In genomic region chr17:64500487-64500859, GRCh38 we compare ENCODE assay signal across 15 cellular contexts. TPM values are rescaled to one million over a fixed set of nuclear protein-coding genes. Genes with fewer than 3 reads are reported as not detected.
DNase-seq lines count a peak whose midpoint lies in the region; ATAC-seq, FAIRE-seq and TF ChIP-seq lines count a peak whose summit lies in the region.
"Had no signal": no experiment of that assay in that cellular context is flagged by ENCODE, and none has a peak within 500 bp of the region (broad histone marks: within the 10 kb centered on the region; RNA-seq: fewer than 3 reads in every experiment).

No MANE protein-coding gene starts in this region.

- in situ Hi-C loops in K562 (cut with MboI): no loop called here
- in situ Hi-C loops in GM13976 (cut with MboI; ENCODE audit: low sequenced_read_pairs, unreplicated experiment): no loop called here

- H3K9me3 Mint-ChIP-seq in HFFc6 (peaks cover 16% of the 10 kb centered on the region), neural crest cell (no peaks in the 10 kb centered on the region)

- H3K9me2 ChIP-seq in SK-N-SH: no peaks in the 10 kb centered on the region

- H3K27ac Mint-ChIP-seq in HFFc6 (peak overlapping the region; percentile 100), neural crest cell (ENCODE audit: unreplicated experiment) (no peak overlapping the region)

- H3K36me3 ChIP-seq in SK-N-SH (replicated peaks in 1 of 2; ENCODE audit: control insufficient read depth in 1 of 2, insufficient read depth in 2 of 2, low read length in 1 of 2): peaks cover 75 to 78% of the 10 kb centered on the region in 2 experiments
- H3K36me3 ChIP-seq in K562 (ENCODE audit: control insufficient read depth, insufficient read depth, low read length): peaks cover 79% of the 10 kb centered on the region
- H3K36me3 ChIP-seq in adrenal gland (replicated peaks in 1 of 2): peaks cover 0 to 72% of the 10 kb centered on the region in 2 donors

- BruUV-seq in K562 (replicated peaks; lab: Mats Ljungman, UMichigan): no TSS peak

- TF ChIP-seq POLR2A in K562 (conservative IDR thresholded peaks at IDR 0.05): peak; percentile 23; the same call in 1 of the 2 replicates
- no peak for TF ChIP-seq POLR2A in adrenal gland (IDR thresholded peaks at IDR 0.05)

- H3K4me1 ChIP-seq in SK-N-SH (ENCODE audit: control insufficient read depth in 1 of 2, insufficient read depth in 2 of 2, low read depth in 1 of 2, low read length in 1 of 2) (peaks cover 36 to 48% of the 10 kb centered on the region in 2 experiments), K562 (replicated peaks in 1 of 2; ENCODE audit: control insufficient read depth in 2 of 2, insufficient read depth in 2 of 2, low read length in 2 of 2) (peaks cover 9 to 12% of the 10 kb centered on the region in 2 experiments; a peak in 3 of 5 replicates), adrenal gland (replicated peaks in 1 of 2) (peaks cover 45 to 83% of the 10 kb centered on the region in 2 donors)

- no peak overlapping the region for H2AFZ ChIP-seq in SK-N-SH (ENCODE audit: low read depth)
- H2AFZ ChIP-seq in K562 (ENCODE audit: low read depth, low read length): no peak overlapping the region

- CTCF ChIA-PET in SK-N-SH (lab: Yijun Ruan, JAX) (interaction anchor here (0.9 to 13.6 kb wide), 3 partner anchors 9 to 80 kb away, joined by 3 to 122 read pairs (median 60); no protein-coding TSS in a partner anchor), K562 (lab: Yijun Ruan, JAX; ENCODE audit: low intra/inter-chr PET ratio) (no interaction called here)

- TF ChIP-seq RAD21 in SK-N-SH (IDR thresholded peaks at IDR 0.05; ENCODE audit: low read length) (no peak), K562 (CRISPR knock-in tag; conservative IDR thresholded peaks at IDR 0.05 in 1 of 2, IDR thresholded peaks at IDR 0.05 in 1 of 2) (no peak)

- H3K4me2 ChIP-seq in SK-N-SH (peak overlapping the region; percentile 14; the same call in 1 of the 2 replicates), K562 (ENCODE audit: insufficient read depth, low read length) (no peak overlapping the region)

- FAIRE-seq in K562 (lab: Jason Lieb, UNC): no peak
- FAIRE-seq: A204.1, endothelial cell of umbilical vein had no signal

- H3K27me3 ChIP-seq in SK-N-SH (ENCODE audit: insufficient read depth) (no peaks in the 10 kb centered on the region), K562 (ENCODE audit: control insufficient read depth in 2 of 2, insufficient read depth in 2 of 2, low read length in 2 of 2) (no peaks in the 10 kb centered on the region), dorsolateral prefrontal cortex (no peaks in the 10 kb centered on the region), adrenal gland (no peaks in the 10 kb centered on the region)

- H3K9ac ChIP-seq in SK-N-SH: no peak overlapping the region
- H3K9ac ChIP-seq in K562 (ENCODE audit: insufficient read depth in 1 of 2, low read depth in 2 of 2, low read length in 2 of 2): no peak overlapping the region

- ATAC-seq in SK-N-SH treated with all-trans-retinoic acid at 6 μM for 48 hours (no peak), K562 (no peak)
- ATAC-seq: left cardiac atrium had no signal

- no peak for DNase-seq in SK-N-SH
- DNase-seq in HFFc6: no peak
- no peak for DNase-seq in K562 (ENCODE audit: extremely low read depth in 1 of 4, low spot score in 3 of 4)
- DNase-seq in neural crest cell (ENCODE audit: low read depth, low spot score): no peak
- DNase-seq in GM13976 (ENCODE audit: low spot score): no peak
- no peak for DNase-seq in dorsolateral prefrontal cortex
- no peak for DNase-seq in adrenal gland
- DNase-seq: head of caudate nucleus, left cardiac atrium, NCI-H2029 treated with DMSO at 0.1 percent for 48 hours, SHP77 had no signal

- no peak for TF ChIP-seq EP300 in SK-N-SH (IDR thresholded peaks at IDR 0.05; ENCODE audit: borderline replicate concordance in 1 of 2, low read depth in 1 of 2, low read length in 1 of 2)
- no peak for TF ChIP-seq EP300 in K562 (IDR thresholded peaks at IDR 0.05; ENCODE audit: low read length)

- 91% methylated on average over 8 of the region's 8 CpGs for WGBS in SK-N-SH (ENCODE audit: low lambda C conversion rate)
- WGBS in K562 (ENCODE audit: insufficient coverage, low coverage, missing lambda C conversion rate): 89% methylated on average over 8 of the region's 8 CpGs
- 75 to 79% (median 77%) methylated on average over 8 of the region's 8 CpGs for WGBS in adrenal gland, 4 donors

- H3K27me3 Mint-ChIP-seq in HFFc6 (ENCODE audit: insufficient read depth) (peaks cover 46% of the 10 kb centered on the region), neural crest cell (ENCODE audit: low read depth) (peaks cover 34% of the 10 kb centered on the region)

- H3K4me1 Mint-ChIP-seq in HFFc6 (ENCODE audit: low read depth): peaks cover 93% of the 10 kb centered on the region
- peaks cover 76% of the 10 kb centered on the region for H3K4me1 Mint-ChIP-seq in neural crest cell

- intact Hi-C loops in K562 (cut with micrococcal nuclease) (loop anchor here (10.0 kb wide), 1 partner anchor 234 kb away; no protein-coding TSS in a partner anchor), dorsolateral prefrontal cortex (cut with DNase I) (loop anchor here (10.0 kb wide), 2 partner anchors 666 to 676 kb away; partner anchors contain the start of genes FTSJ3 (in 1 of the 2) and PSMC5 (in 1 of the 2)), adrenal gland (cut with DNase I) (no loop called here)

- no peaks in the 10 kb centered on the region for H3K9me1 ChIP-seq in K562 (ENCODE audit: control insufficient read depth, insufficient read depth, low read length)

- H3K27ac ChIP-seq in SK-N-SH (ENCODE audit: low read depth in 2 of 2, low read length in 1 of 2) (peak overlapping the region; percentile 43 to 87; a peak in 3 of 4 replicates), K562 (ENCODE audit: extremely low read depth, low read depth, low read length) (no peak overlapping the region), dorsolateral prefrontal cortex (no peak overlapping the region), adrenal gland (peak overlapping the region in 1 of 5 donors; percentile 9)
- H3K27ac ChIP-seq: skin epidermis had no signal

- H3K36me3 Mint-ChIP-seq in HFFc6 (ENCODE audit: low read depth) (peaks cover 85% of the 10 kb centered on the region), neural crest cell (ENCODE audit: low read depth) (peaks cover 49% of the 10 kb centered on the region)

- H4K20me1 ChIP-seq in SK-N-SH (ENCODE audit: insufficient read depth) (peaks cover 84% of the 10 kb centered on the region), K562 (replicated peaks; ENCODE audit: control insufficient read depth, insufficient read depth, low read length) (peaks cover 17% of the 10 kb centered on the region)

- H3F3A ChIP-seq in SK-N-SH (replicated peaks; ENCODE audit: insufficient read depth): peaks cover 85% of the 10 kb centered on the region

- H3K4me3 ChIP-seq in SK-N-SH (ENCODE audit: low read depth in 2 of 2, low read length in 1 of 2) (no peak overlapping the region), K562 (no peak overlapping the region), dorsolateral prefrontal cortex (peak overlapping the region in 3 of 59 donors; percentile 0 to 13 (median 11)), adrenal gland (no peak overlapping the region)
- H3K4me3 ChIP-seq: skin epidermis had no signal

- H3K4me3 Mint-ChIP-seq in HFFc6: peak overlapping the region; percentile 98
- peak overlapping the region; percentile 38 for H3K4me3 Mint-ChIP-seq in neural crest cell

- POLR2A ChIA-PET in SK-N-SH (lab: Yijun Ruan, JAX): no interaction called here
- POLR2A ChIA-PET in K562 (lab: Yijun Ruan, JAX): interaction anchor here (0.6 to 6.8 kb wide), 7 partner anchors 20 to 641 kb away, joined by 3 to 59 read pairs (median 3); no protein-coding TSS in a partner anchor

- TF ChIP-seq CTCF in SK-N-SH (IDR thresholded peaks at IDR 0.05): no peak
- TF ChIP-seq CTCF in HFFc6 (IDR thresholded peaks at IDR 0.05): no peak
- TF ChIP-seq CTCF in K562 (IDR thresholded peaks at IDR 0.05 in 2 of 3, conservative IDR thresholded peaks at IDR 0.05 in 1 of 3; ENCODE audit: insufficient read depth in 2 of 3, low read depth in 1 of 3, low read length in 3 of 3): no peak
- TF ChIP-seq CTCF in neural crest cell (conservative IDR thresholded peaks at IDR 0.05): no peak
- no peak for TF ChIP-seq CTCF in GM13976 (IDR thresholded peaks at IDR 0.05; ENCODE audit: borderline replicate concordance, control extremely low read depth, extremely low read depth, insufficient read depth, missing control alignments)
- no peak for TF ChIP-seq CTCF in dorsolateral prefrontal cortex (IDR thresholded peaks at IDR 0.05 in 54 of 56, conservative IDR thresholded peaks at IDR 0.05 in 2 of 56; ENCODE audit: low read depth in 1 of 56, partially characterized antibody in 56 of 56)
- no peak for TF ChIP-seq CTCF in adrenal gland (IDR thresholded peaks at IDR 0.05)

- H3K79me2 ChIP-seq in SK-N-SH (ENCODE audit: insufficient read depth): peaks cover 76% of the 10 kb centered on the region
- peaks cover 70% of the 10 kb centered on the region for H3K79me2 ChIP-seq in K562 (ENCODE audit: control insufficient read depth, insufficient read depth, low read length)

- H3K9me3 ChIP-seq in SK-N-SH: no peaks in the 10 kb centered on the region
- no peaks in the 10 kb centered on the region for H3K9me3 ChIP-seq in K562 (replicated peaks; ENCODE audit: control insufficient read depth, insufficient read depth, low read depth, low read length)
- H3K9me3 ChIP-seq in adrenal gland (replicated peaks in 1 of 3): no peaks in the 10 kb centered on the region

RNA-seq across cellular contexts. Expression of gene POLG2, which starts 3.6 kb away (rescaled TPM):
- polyA plus RNA-seq in SK-N-SH (2012; rRNA removed): 18.0 and 20.1 TPM in 2 replicates
- polyA plus RNA-seq in SK-N-SH (2012; cell fraction: cytosol; rRNA removed): 12.7 and 14.4 TPM in 2 replicates
- polyA plus RNA-seq in SK-N-SH (2012; cell fraction: nucleus; rRNA removed): 65.9 and 91.3 TPM in 2 replicates
- total RNA-seq in HFFc6 (2021; fragmentation: NEBNext Ultra II Directional; extraction: Animal tissue kit (Norgen Biotek cat#: 25700)): 10 to 100 TPM in 1 of 6 experiments, 1 to 10 TPM in 5; 6.5 to 11.8 (median 7.3) TPM
- total RNA-seq in K562 (2011; cell fraction: chromatin; rRNA removed; ENCODE audit: low replicate concordance): 92.4 and 167 TPM in 2 replicates
- total RNA-seq in K562 (2011; cell fraction: nucleolus; rRNA removed): 66.1 and 68.5 TPM in 2 replicates
- 74.9 and 93.0 TPM in 2 replicates for total RNA-seq in K562 (2011; cell fraction: nucleoplasm; rRNA removed)
- 26.6 and 28.8 TPM in 2 replicates for total RNA-seq in K562 (2014; rRNA removed)
- 34.9 and 37.9 TPM in 2 replicates for total RNA-seq in K562 (2014; rRNA removed; fragmentation: Illumina TruSeq; extraction: Trizol)
- 36.4 and 37.0 TPM in 2 replicates for total RNA-seq in K562 (2015; rRNA removed; fragmentation: Illumina TruSeq; extraction: Trizol)
- 39.5 and 44.2 TPM in 2 replicates for total RNA-seq in K562 (2021)
- 42.8 and 44.8 TPM in 2 replicates for polyA plus RNA-seq in K562 (2011; rRNA removed)
- 7.8 and 17.8 TPM in 2 replicates for polyA plus RNA-seq in K562 (2011; cell fraction: cytosol; rRNA removed)
- 74.3 and 76.8 TPM in 2 replicates for polyA plus RNA-seq in K562 (2011; cell fraction: nucleus; rRNA removed)
- polyA plus RNA-seq in K562 (2012): 32.5 and 35.4 TPM in 2 replicates
- 31.0 and 37.4 TPM in 2 replicates for polyA plus RNA-seq in K562 (2014; fragmentation: Illumina TruSeq; extraction: Trizol)
- polyA plus RNA-seq in K562 (2014; fragmentation: Nextera tagmentation; extraction: Ambion mirVana): 10 to 100 TPM; 13.4 to 14.6 TPM
- 41.1 and 43.0 TPM in 2 replicates for polyA plus RNA-seq in K562 (2014; rRNA removed)
- 34.0 and 36.5 TPM in 2 replicates for polyA minus RNA-seq in K562 (2011; rRNA and poly(A)+ RNA removed)
- polyA minus RNA-seq in K562 (2011; cell fraction: cytosol; rRNA and poly(A)+ RNA removed): 12.9 and 15.7 TPM in 2 replicates
- 56.1 and 86.0 TPM in 2 replicates for polyA minus RNA-seq in K562 (2011; cell fraction: nucleus; rRNA and poly(A)+ RNA removed)
- total RNA-seq in neural crest cell: 27.6 and 28.6 TPM in 2 replicates
- 10 to 100 TPM in 105 of 120 experiments, 1 to 10 TPM in 15; 5.9 to 25.5 (median 12.7) TPM for total RNA-seq in dorsolateral prefrontal cortex
- 10 to 100 TPM in 4 of 8 donors, 1 to 10 TPM in 4; 3.1 to 28.7 (median 8.9) TPM for total RNA-seq in adrenal gland
- 10 to 100 TPM in 2 of 3 donors, 1 to 10 TPM in 1; 7.6 to 14.7 (median 11.1) TPM for polyA plus RNA-seq in adrenal gland

RNA-seq across cellular contexts. Expression of gene DDX5, which starts 5.6 kb away (rescaled TPM):
- 1,642 and 1,870 TPM in 2 replicates for polyA plus RNA-seq in SK-N-SH (2012; rRNA removed)
- 977 and 1,042 TPM in 2 replicates for polyA plus RNA-seq in SK-N-SH (2012; cell fraction: cytosol; rRNA removed)
- 3,803 and 5,284 TPM in 2 replicates for polyA plus RNA-seq in SK-N-SH (2012; cell fraction: nucleus; rRNA removed)
- total RNA-seq in HFFc6 (2021; fragmentation: NEBNext Ultra II Directional; extraction: Animal tissue kit (Norgen Biotek cat#: 25700)): 100 to 1,000 TPM; 537 to 635 (median 600) TPM
- 1,248 and 2,950 TPM in 2 replicates for total RNA-seq in K562 (2011; cell fraction: chromatin; rRNA removed; ENCODE audit: low replicate concordance)
- 714 and 743 TPM in 2 replicates for total RNA-seq in K562 (2011; cell fraction: nucleolus; rRNA removed)
- total RNA-seq in K562 (2011; cell fraction: nucleoplasm; rRNA removed): 971 and 1,084 TPM in 2 replicates
- total RNA-seq in K562 (2014; rRNA removed): 239 and 306 TPM in 2 replicates
- total RNA-seq in K562 (2014; rRNA removed; fragmentation: Illumina TruSeq; extraction: Trizol): 411 and 440 TPM in 2 replicates
- total RNA-seq in K562 (2015; rRNA removed; fragmentation: Illumina TruSeq; extraction: Trizol): 386 and 426 TPM in 2 replicates
- 616 and 622 TPM in 2 replicates for total RNA-seq in K562 (2021)
- polyA plus RNA-seq in K562 (2011; rRNA removed): 721 and 729 TPM in 2 replicates
- 392 and 499 TPM in 2 replicates for polyA plus RNA-seq in K562 (2011; cell fraction: cytosol; rRNA removed)
- polyA plus RNA-seq in K562 (2011; cell fraction: nucleus; rRNA removed): 2,138 and 2,865 TPM in 2 replicates
- 332 and 354 TPM in 2 replicates for polyA plus RNA-seq in K562 (2012)
- 579 and 604 TPM in 2 replicates for polyA plus RNA-seq in K562 (2014; fragmentation: Illumina TruSeq; extraction: Trizol)
- polyA plus RNA-seq in K562 (2014; fragmentation: Nextera tagmentation; extraction: Ambion mirVana): 1,000 to 10,000 TPM in 1 of 2 experiments, 100 to 1,000 TPM in 1; 487 to 1,639 TPM
- 1,331 and 1,452 TPM in 2 replicates for polyA plus RNA-seq in K562 (2014; rRNA removed)
- polyA minus RNA-seq in K562 (2011; rRNA and poly(A)+ RNA removed): 481 and 488 TPM in 2 replicates
- polyA minus RNA-seq in K562 (2011; cell fraction: cytosol; rRNA and poly(A)+ RNA removed): 167 and 272 TPM in 2 replicates
- 1,052 and 1,975 TPM in 2 replicates for polyA minus RNA-seq in K562 (2011; cell fraction: nucleus; rRNA and poly(A)+ RNA removed)
- total RNA-seq in neural crest cell: 905 and 941 TPM in 2 replicates
- total RNA-seq in dorsolateral prefrontal cortex: 100 to 1,000 TPM; 557 to 873 (median 694) TPM
- total RNA-seq in adrenal gland: 1,000 to 10,000 TPM in 4 of 8 donors, 100 to 1,000 TPM in 4; 315 to 1,846 (median 957) TPM
- 1,000 to 10,000 TPM in 2 of 3 donors, 100 to 1,000 TPM in 1; 829 to 1,098 (median 1,016) TPM for polyA plus RNA-seq in adrenal gland

RNA-seq across cellular contexts. Expression of gene CEP95, which starts 6.3 kb away (rescaled TPM):
- polyA plus RNA-seq in SK-N-SH (2012; rRNA removed) (30.8 and 40.1 TPM in 2 replicates), K562 (2011; rRNA removed) (80.7 and 83.4 TPM in 2 replicates), K562 (2014; fragmentation: Illumina TruSeq; extraction: Trizol) (54.4 and 56.9 TPM in 2 replicates), K562 (2014; fragmentation: Nextera tagmentation; extraction: Ambion mirVana) (10 to 100 TPM; 26.7 to 40.0 TPM), K562 (2014; rRNA removed) (61.0 and 75.0 TPM in 2 replicates), adrenal gland (100 to 1,000 TPM in 1 of 3 donors, 10 to 100 TPM in 2; 23.8 to 114 (median 66.5) TPM)
- polyA plus RNA-seq in SK-N-SH (2012; cell fraction: cytosol; rRNA removed): 25.2 and 26.1 TPM in 2 replicates
- 96.9 and 165 TPM in 2 replicates for polyA plus RNA-seq in SK-N-SH (2012; cell fraction: nucleus; rRNA removed)
- total RNA-seq in HFFc6 (2021; fragmentation: NEBNext Ultra II Directional; extraction: Animal tissue kit (Norgen Biotek cat#: 25700)): 10 to 100 TPM in 5 of 6 experiments, 1 to 10 TPM in 1; 9.0 to 13.0 (median 11.5) TPM
- 138 and 394 TPM in 2 replicates for total RNA-seq in K562 (2011; cell fraction: chromatin; rRNA removed; ENCODE audit: low replicate concordance)
- 72.7 and 85.0 TPM in 2 replicates for total RNA-seq in K562 (2011; cell fraction: nucleolus; rRNA removed)
- total RNA-seq in K562 (2011; cell fraction: nucleoplasm; rRNA removed): 132 and 153 TPM in 2 replicates
- total RNA-seq in K562 (2014; rRNA removed) (51.3 and 53.5 TPM in 2 replicates), K562 (2014; rRNA removed; fragmentation: Illumina TruSeq; extraction: Trizol) (71.8 and 80.0 TPM in 2 replicates), K562 (2015; rRNA removed; fragmentation: Illumina TruSeq; extraction: Trizol) (50.0 and 57.1 TPM in 2 replicates), K562 (2021) (48.0 and 48.3 TPM in 2 replicates), neural crest cell (64.1 and 64.7 TPM in 2 replicates), dorsolateral prefrontal cortex (10 to 100 TPM; 38.9 to 94.4 (median 62.9) TPM), adrenal gland (10 to 100 TPM in 7 of 8 donors, 1 to 10 TPM in 1; 7.7 to 31.3 (median 18.3) TPM)
- polyA plus RNA-seq in K562 (2011; cell fraction: cytosol; rRNA removed): 9.7 and 20.4 TPM in 2 replicates
- polyA plus RNA-seq in K562 (2011; cell fraction: nucleus; rRNA removed): 149 and 214 TPM in 2 replicates
- 34.4 and 59.0 TPM in 2 replicates for polyA plus RNA-seq in K562 (2012)
- 62.6 and 76.6 TPM in 2 replicates for polyA minus RNA-seq in K562 (2011; rRNA and poly(A)+ RNA removed)
- polyA minus RNA-seq in K562 (2011; cell fraction: cytosol; rRNA and poly(A)+ RNA removed): 27.3 and 27.7 TPM in 2 replicates
- polyA minus RNA-seq in K562 (2011; cell fraction: nucleus; rRNA and poly(A)+ RNA removed): 61.9 and 125 TPM in 2 replicates

RNA-seq across cellular contexts. Expression of gene MILR1, which starts 51.6 kb away (rescaled TPM):
- polyA plus RNA-seq in SK-N-SH (2012; rRNA removed): 4.9 and 6.0 TPM in 2 replicates
- polyA plus RNA-seq in SK-N-SH (2012; cell fraction: cytosol; rRNA removed): 4.8 and 4.9 TPM in 2 replicates
- 7.0 and 12.2 TPM in 2 replicates for polyA plus RNA-seq in SK-N-SH (2012; cell fraction: nucleus; rRNA removed)
- total RNA-seq in HFFc6 (2021; fragmentation: NEBNext Ultra II Directional; extraction: Animal tissue kit (Norgen Biotek cat#: 25700)): 1 to 10 TPM in 4 of 6 experiments, under 1 TPM in 2; 0.61 to 2.5 (median 1.5) TPM
- 10.8 and 12.0 TPM in 2 replicates for total RNA-seq in K562 (2011; cell fraction: chromatin; rRNA removed; ENCODE audit: low replicate concordance)
- 5.0 and 6.2 TPM in 2 replicates for total RNA-seq in K562 (2011; cell fraction: nucleolus; rRNA removed)
- 5.9 and 8.5 TPM in 2 replicates for total RNA-seq in K562 (2011; cell fraction: nucleoplasm; rRNA removed)
- total RNA-seq in K562 (2014; rRNA removed): 3.8 and 4.3 TPM in 2 replicates
- 7.5 and 8.7 TPM in 2 replicates for total RNA-seq in K562 (2014; rRNA removed; fragmentation: Illumina TruSeq; extraction: Trizol)
- total RNA-seq in K562 (2015; rRNA removed; fragmentation: Illumina TruSeq; extraction: Trizol): 14.1 and 16.2 TPM in 2 replicates
- total RNA-seq in K562 (2021): 4.1 and 4.7 TPM in 2 replicates
- polyA plus RNA-seq in K562 (2011; rRNA removed): 5.6 and 9.7 TPM in 2 replicates
- polyA plus RNA-seq in K562 (2011; cell fraction: cytosol; rRNA removed): 4.1 and 8.7 TPM in 2 replicates
- 10.0 and 12.4 TPM in 2 replicates for polyA plus RNA-seq in K562 (2011; cell fraction: nucleus; rRNA removed)
- polyA plus RNA-seq in K562 (2012): 9.0 and 64.8 TPM in 2 replicates
- polyA plus RNA-seq in K562 (2014; fragmentation: Illumina TruSeq; extraction: Trizol): 13.3 and 14.7 TPM in 2 replicates
- 1 to 10 TPM; 4.6 to 7.1 TPM for polyA plus RNA-seq in K562 (2014; fragmentation: Nextera tagmentation; extraction: Ambion mirVana)
- 7.1 and 7.8 TPM in 2 replicates for polyA plus RNA-seq in K562 (2014; rRNA removed)
- polyA minus RNA-seq in K562 (2011; rRNA and poly(A)+ RNA removed): 3.8 and 5.5 TPM in 2 replicates
- 1.8 TPM in 1 of 2 replicates, not detected in the other for polyA minus RNA-seq in K562 (2011; cell fraction: cytosol; rRNA and poly(A)+ RNA removed)
- 2.2 and 5.1 TPM in 2 replicates for polyA minus RNA-seq in K562 (2011; cell fraction: nucleus; rRNA and poly(A)+ RNA removed)
- not detected in 2 replicates for total RNA-seq in neural crest cell
- total RNA-seq in dorsolateral prefrontal cortex: 10 to 100 TPM in 9 of 120 experiments, 1 to 10 TPM in 111; 1.1 to 16.6 (median 4.9) TPM
- 10 to 100 TPM in 6 of 8 donors, 1 to 10 TPM in 2; 6.4 to 28.0 (median 19.2) TPM for total RNA-seq in adrenal gland
- polyA plus RNA-seq in adrenal gland: 10 to 100 TPM in 1 of 3 donors, 1 to 10 TPM in 2; 6.2 to 17.2 (median 9.1) TPM

Comparison
In these comparisons a context has a peak if more than half of its experiments do, and no peak if none do; other contexts are left out.
1. H3K27ac ChIP-seq: peak in SK-N-SH (2 of 2); none in K562 (single experiment) and dorsolateral prefrontal cortex (0 of 59).
2. intact Hi-C loops: an anchor here in K562 (10.0 kb wide) and dorsolateral prefrontal cortex (10.0 kb wide); none called in adrenal gland.
3. Of the 27 proteins assayed by ChIP-seq in both K562 and SK-N-SH: peak only in K562: none; only in SK-N-SH: MXI1; in both: none; in neither: 26.